In the genomic region with DNA sequence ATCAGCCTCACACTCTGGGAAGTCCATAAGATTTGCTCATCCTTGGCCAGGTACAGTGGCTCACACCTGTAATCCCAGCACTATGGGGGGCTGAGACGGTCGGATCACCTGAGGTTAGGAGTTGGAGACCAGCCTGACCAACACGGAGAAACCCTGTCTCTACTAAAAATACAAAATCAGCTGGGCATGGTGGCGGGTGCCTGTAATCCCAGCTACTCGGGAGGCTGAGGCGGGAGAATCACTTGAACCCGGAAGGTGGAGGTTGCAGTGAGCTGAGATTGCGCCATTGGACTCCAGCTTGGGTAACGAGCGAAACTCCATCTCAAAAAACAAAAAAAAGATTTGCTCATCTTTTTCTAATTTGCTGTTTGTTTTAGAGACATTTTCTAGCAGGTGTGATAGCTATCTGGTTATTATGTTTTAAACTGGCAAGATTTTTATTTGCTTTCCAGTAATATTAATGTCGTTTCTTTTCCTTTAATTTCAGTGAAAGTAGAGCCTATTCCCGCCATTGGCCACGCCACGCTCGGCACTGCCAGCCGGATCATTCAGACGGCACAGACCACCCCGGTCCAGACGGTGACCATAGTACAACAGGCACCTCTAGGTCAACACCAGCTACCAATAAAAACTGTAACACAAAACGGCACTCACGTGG, we compare ENCODE assay signal across 19 cellular contexts.
DNase-seq lines count a peak whose midpoint lies in the region; ATAC-seq and TF ChIP-seq lines count a peak whose summit lies in the region.
"Had no signal": no experiment of that assay in that cellular context is flagged by ENCODE, and none has a peak within 500 bp of the region (broad histone marks: within the 10 kb centered on the region; RNA-seq: fewer than 3 reads in every experiment).

No MANE protein-coding gene starts in this region.

- H3K27ac ChIP-seq in 22Rv1 (peak overlapping the region; percentile 3; the same call in 1 of the 2 replicates), adrenal gland (no peak overlapping the region)
- H3K27ac ChIP-seq: KMS-11, tibial artery had no signal

- 87 to 93% (median 88%) methylated on average over 21 of the region's 21 CpGs for WGBS in adrenal gland, 4 donors

- H3K4me1 Mint-ChIP-seq in CD14-positive monocyte = peaks cover 26% of the 10 kb centered on the region
- H3K4me1 Mint-ChIP-seq in activated T-helper 1 cell treated with anti-CD3 and anti-CD28 coated beads, Interleukin-12 subunit alpha, Interleukin-12 subunit beta, Interleukin-2, Interleukin-4 antibody, amounts not matched to agents 30 ng/mL and 10 ng/mL and 1 ng/mL, durations not matched to agents 14 hours and 24 hours and 36 hours (ENCODE audit: low read depth) = peaks cover 13% of the 10 kb centered on the region
- peaks cover 2 to 20% (median 7%) of the 10 kb centered on the region in 4 donors for H3K4me1 Mint-ChIP-seq in naive thymus-derived CD8-positive, alpha-beta T cell
- H3K4me1 Mint-ChIP-seq: H9 had no signal

- no peak overlapping the region for H3K4me3 ChIP-seq in adrenal gland
- H3K4me3 ChIP-seq: gastrocnemius medialis, mucosa of descending colon, tibial artery had no signal

- ATAC-seq in naive thymus-derived CD8-positive, alpha-beta T cell = no peak
- no peak for ATAC-seq in HG02981 (IDR thresholded peaks at IDR 0.05; ENCODE audit: unreplicated experiment)
- ATAC-seq: gastrocnemius medialis, mucosa of descending colon, PC-3 had no signal

- H3K27ac Mint-ChIP-seq in CD14-positive monocyte = peak overlapping the region; percentile 73 to 90 (median 84)
- H3K27ac Mint-ChIP-seq in activated T-helper 1 cell treated with anti-CD3 and anti-CD28 coated beads, Interleukin-12 subunit alpha, Interleukin-12 subunit beta, Interleukin-2, Interleukin-4 antibody, amounts not matched to agents 30 ng/mL and 10 ng/mL and 1 ng/mL, durations not matched to agents 14 hours and 24 hours and 36 hours = peak overlapping the region; percentile 35
- peak overlapping the region in 7 of 10 donors; percentile 28 to 92 (median 65) for H3K27ac Mint-ChIP-seq in naive thymus-derived CD8-positive, alpha-beta T cell

- no peak for TF ChIP-seq CTCF in 22Rv1 (IDR thresholded peaks at IDR 0.05)
- TF ChIP-seq CTCF in CD14-positive monocyte (IDR thresholded peaks at IDR 0.05) = no peak
- TF ChIP-seq CTCF in adrenal gland (IDR thresholded peaks at IDR 0.05) = no peak

- peak overlapping the region; percentile 27 to 28 for H3K4me3 Mint-ChIP-seq in CD14-positive monocyte
- H3K4me3 Mint-ChIP-seq in activated T-helper 1 cell treated with anti-CD3 and anti-CD28 coated beads, Interleukin-12 subunit alpha, Interleukin-12 subunit beta, Interleukin-2, Interleukin-4 antibody, amounts not matched to agents 30 ng/mL and 10 ng/mL and 1 ng/mL, durations not matched to agents 14 hours and 24 hours and 36 hours = peak overlapping the region; percentile 39
- H3K4me3 Mint-ChIP-seq in naive thymus-derived CD8-positive, alpha-beta T cell = peak overlapping the region in 1 of 10 donors; percentile 56
- H3K4me3 Mint-ChIP-seq: H9 had no signal

- no peaks in the 10 kb centered on the region for H3K27me3 ChIP-seq in adrenal gland
- H3K27me3 ChIP-seq: BE2C, gastrocnemius medialis, tibial artery had no signal

- POLR2A ChIA-PET in naive thymus-derived CD8-positive, alpha-beta T cell (lab: Charles Lee) = no interaction called here

- no peak for DNase-seq in CD14-positive monocyte (ENCODE audit: low spot score)
- DNase-seq in activated T-helper 1 cell treated with anti-CD3 and anti-CD28 coated beads, Interleukin-12 subunit alpha, Interleukin-12 subunit beta, Interleukin-2, Interleukin-4 antibody, amounts not matched to agents 30 ng/mL and 10 ng/mL and 1 ng/mL, durations not matched to agents 14 hours and 24 hours and 36 hours (ENCODE audit: low spot score) = no peak
- DNase-seq in naive thymus-derived CD8-positive, alpha-beta T cell = no peak
- no peak for DNase-seq in NCI-H82 treated with DMSO at 0.1 percent for 48 hours (lab: John Stamatoyannopoulos, UW; ENCODE audit: unreplicated experiment)
- no peak for DNase-seq in adrenal gland
- DNase-seq in C1 segment of cervical spinal cord (lab: John Stamatoyannopoulos, UW) = no peak
- DNase-seq: cortex of kidney, DMS79, H9, NCI-H526, PC-3 had no signal

- H3K36me3 Mint-ChIP-seq in CD14-positive monocyte = peaks cover 59 to 70% of the 10 kb centered on the region in 2 donors
- peaks cover 32% of the 10 kb centered on the region for H3K36me3 Mint-ChIP-seq in activated T-helper 1 cell treated with anti-CD3 and anti-CD28 coated beads, Interleukin-12 subunit alpha, Interleukin-12 subunit beta, Interleukin-2, Interleukin-4 antibody, amounts not matched to agents 30 ng/mL and 10 ng/mL and 1 ng/mL, durations not matched to agents 14 hours and 24 hours and 36 hours (ENCODE audit: low read depth)
- peaks cover 0 to 55% (median 5%) of the 10 kb centered on the region in 3 donors for H3K36me3 Mint-ChIP-seq in naive thymus-derived CD8-positive, alpha-beta T cell

- peaks cover 0 to 2% (median 1%) of the 10 kb centered on the region in 3 donors for H3K27me3 Mint-ChIP-seq in CD14-positive monocyte (ENCODE audit: low read depth in 3 of 3)
- no peaks in the 10 kb centered on the region for H3K27me3 Mint-ChIP-seq in activated T-helper 1 cell treated with anti-CD3 and anti-CD28 coated beads, Interleukin-12 subunit alpha, Interleukin-12 subunit beta, Interleukin-2, Interleukin-4 antibody, amounts not matched to agents 30 ng/mL and 10 ng/mL and 1 ng/mL, durations not matched to agents 14 hours and 24 hours and 36 hours (ENCODE audit: insufficient read depth)
- H3K27me3 Mint-ChIP-seq in naive thymus-derived CD8-positive, alpha-beta T cell = no peaks in the 10 kb centered on the region

- no peak for TF ChIP-seq POLR2A in adrenal gland (IDR thresholded peaks at IDR 0.05)

- intact Hi-C loops in CD14-positive monocyte (cut with micrococcal nuclease) = no loop called here
- intact Hi-C loops in activated T-helper 1 cell treated with anti-CD3 and anti-CD28 coated beads, Interleukin-12 subunit alpha, Interleukin-12 subunit beta, Interleukin-2, Interleukin-4 antibody, amounts not matched to agents 30 ng/mL and 10 ng/mL and 1 ng/mL, durations not matched to agents 14 hours and 24 hours and 36 hours (cut with micrococcal nuclease) = no loop called here
- intact Hi-C loops in adrenal gland (cut with DNase I) = no loop called here

- H3K9me3 ChIP-seq in adrenal gland (replicated peaks in 1 of 3) = no peaks in the 10 kb centered on the region
- H3K9me3 ChIP-seq: BE2C, gastrocnemius medialis, mucosa of descending colon, SK-N-SH, tibial artery had no signal

- H3K36me3 ChIP-seq in adrenal gland (replicated peaks in 1 of 2) = peaks cover 0 to 34% of the 10 kb centered on the region in 2 donors

- peaks cover 0 to 13% of the 10 kb centered on the region in 2 donors for H3K4me1 ChIP-seq in adrenal gland (replicated peaks in 1 of 2)

- no peaks in the 10 kb centered on the region for H3K9me3 Mint-ChIP-seq in CD14-positive monocyte
- H3K9me3 Mint-ChIP-seq in activated T-helper 1 cell treated with anti-CD3 and anti-CD28 coated beads, Interleukin-12 subunit alpha, Interleukin-12 subunit beta, Interleukin-2, Interleukin-4 antibody, amounts not matched to agents 30 ng/mL and 10 ng/mL and 1 ng/mL, durations not matched to agents 14 hours and 24 hours and 36 hours = no peaks in the 10 kb centered on the region
- no peaks in the 10 kb centered on the region for H3K9me3 Mint-ChIP-seq in naive thymus-derived CD8-positive, alpha-beta T cell
